In the genomic region with DNA sequence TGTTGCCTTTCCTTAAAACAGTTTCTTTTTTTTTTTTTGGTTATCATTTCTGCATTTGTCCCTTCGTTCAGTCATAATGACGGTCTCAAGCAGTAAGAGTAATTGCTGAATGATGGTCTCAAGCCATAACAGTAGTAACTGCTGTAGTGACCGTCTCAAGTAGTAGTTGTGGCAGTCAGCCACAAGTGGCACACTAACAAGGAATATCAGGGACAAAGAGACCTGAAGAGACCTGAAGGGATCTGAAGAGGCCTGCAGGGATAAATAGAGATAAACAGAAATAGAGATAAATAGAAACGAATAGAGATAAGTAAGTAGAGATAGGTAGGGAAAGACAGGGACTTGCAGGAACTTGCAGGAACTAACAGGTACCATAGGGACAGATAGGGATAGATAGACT, we compare ENCODE assay signal across 10 cellular contexts. TPM values are rescaled to one million over a fixed set of nuclear protein-coding genes. Genes with fewer than 3 reads are reported as not detected.
"Had no signal": no experiment of that assay in that cellular context is flagged by ENCODE, and none has a peak within 500 bp of the region (broad histone marks: within the 10 kb centered on the region; RNA-seq: fewer than 3 reads in every experiment).

No MANE protein-coding gene starts in this region.

- H3K4me3 Mint-ChIP-seq: GM23338, H9, HFFc6 had no signal

- H3K4me1 ChIP-seq: HAP-1 had no signal

- H3K4me2 ChIP-seq: GM23338 had no signal

- H3K9ac ChIP-seq: GM23248 had no signal

- H3K9me3 Mint-ChIP-seq: GM23338, HFFc6 had no signal

- H3K27ac ChIP-seq: GM23248 had no signal

- H3K27ac Mint-ChIP-seq: GM23338, H9, HFFc6 had no signal

- H3K9me3 ChIP-seq: HAP-1 had no signal

- H3K36me3 ChIP-seq: HAP-1 had no signal

- DNase-seq: GM23248, GOT3, H7, H9, HCEC 1CT, HFFc6 had no signal

- H3K4me3 ChIP-seq: GM23248, GM23338, HAP-1 had no signal

RNA-seq across cellular contexts. Expression of a gene that starts 42.7 kb away (rescaled TPM):
- total RNA-seq: GM23248, GM23338, H1, H4, H7, H9, HFFc6 had no signal
- polyA plus RNA-seq: GM23248, GM23338, H1 had no signal
